In genomic region chr12:53743277-53744129, GRCh38 we compare ENCODE assay signal across 2 cellular contexts.
A peak's percentile ranks its signal among the peaks of the same experiment; 100 is the strongest.
TF ChIP-seq lines count a peak whose summit lies in the region.

No MANE protein-coding gene starts in this region.

TF ChIP-seq in A549, 52 proteins besides CTCF, POLR2A, EP300 and RAD21 (continued from another document):
- no peak for TF ChIP-seq HOXB13 (CRISPR knock-in tag; IDR thresholded peaks at IDR 0.05; ENCODE audit: low read depth)
TF ChIP-seq in A549: peak in this region for 1.

TF ChIP-seq in K562, 482 proteins besides CTCF, POLR2A, EP300 and RAD21:
- no peak for TF ChIP-seq IRF1 (CRISPR knock-in tag; IDR thresholded peaks at IDR 0.05; ENCODE audit: borderline replicate concordance)
- 0 out of 2 replicates have a peak, but pooled peaks have one; percentile 42 for TF ChIP-seq ARID2 (IDR thresholded peaks at IDR 0.05)
- TF ChIP-seq THRB (CRISPR knock-in tag; conservative IDR thresholded peaks at IDR 0.05), result 0 out of 2 replicates have a peak, but pooled peaks have one; percentile 46
- TF ChIP-seq ZNF12 (CRISPR knock-in tag; IDR thresholded peaks at IDR 0.05), result 0 out of 2 replicates have a peak, but pooled peaks have one; percentile 28
- TF ChIP-seq ZNF431 (CRISPR knock-in tag; IDR thresholded peaks at IDR 0.05), result no peak
- no peak for TF ChIP-seq BCL6 (CRISPR knock-in tag; IDR thresholded peaks at IDR 0.05)
- no peak for TF ChIP-seq HDAC1 (IDR thresholded peaks at IDR 0.05)
- TF ChIP-seq CTBP1 (IDR thresholded peaks at IDR 0.05; ENCODE audit: borderline replicate concordance), result no peak
- TF ChIP-seq ZNF512 (tag; IDR thresholded peaks at IDR 0.05), result no peak
- TF ChIP-seq STAG1 (CRISPR knock-in tag; IDR thresholded peaks at IDR 0.05; ENCODE audit: borderline replicate concordance), result peak; percentile 35; the same call in 1 of the 2 replicates
- no peak for TF ChIP-seq L3MBTL2 (IDR thresholded peaks at IDR 0.05)
- no peak for TF ChIP-seq MGA (IDR thresholded peaks at IDR 0.05)
- no peak for TF ChIP-seq GATAD2B (IDR thresholded peaks at IDR 0.05; ENCODE audit: borderline replicate concordance)
- peak; percentile 60 for TF ChIP-seq DEAF1 (CRISPR knock-in tag; IDR thresholded peaks at IDR 0.05)
- TF ChIP-seq SMAD2 (IDR thresholded peaks at IDR 0.05; ENCODE audit: low read depth, low read length), result no peak
- no peak for TF ChIP-seq GATAD2A (IDR thresholded peaks at IDR 0.05)
- TF ChIP-seq ZNF324 (CRISPR knock-in tag; IDR thresholded peaks at IDR 0.05), result no peak
- TF ChIP-seq PBX2 (CRISPR knock-in tag; IDR thresholded peaks at IDR 0.05; ENCODE audit: low read depth), result no peak
- TF ChIP-seq PBX2 (tag; conservative IDR thresholded peaks at IDR 0.05; ENCODE audit: low read depth), result no peak
- TF ChIP-seq HMGXB4 (CRISPR knock-in tag; IDR thresholded peaks at IDR 0.05), result no peak
- TF ChIP-seq ATF1 (CRISPR knock-in tag; IDR thresholded peaks at IDR 0.05), result no peak
- no peak for TF ChIP-seq ATF1 (tag; IDR thresholded peaks at IDR 0.05)
- 0 out of 2 replicates have a peak, but pooled peaks have one; percentile 34 for TF ChIP-seq ZBTB7A (IDR thresholded peaks at IDR 0.05; ENCODE audit: borderline replicate concordance, control insufficient read depth, low read depth, low read length)
- TF ChIP-seq NFIC (IDR thresholded peaks at IDR 0.05), result no peak
- 0 out of 2 replicates have a peak, but pooled peaks have one; percentile 20 for TF ChIP-seq ZBTB9 (CRISPR knock-in tag; IDR thresholded peaks at IDR 0.05)
- TF ChIP-seq ETV1 (tag; conservative IDR thresholded peaks at IDR 0.05; ENCODE audit: low read depth), result no peak
- TF ChIP-seq SMC3 (conservative IDR thresholded peaks at IDR 0.05; ENCODE audit: insufficient read depth, low read depth, low read length), result peak; percentile 91
